In genomic region chr13:112391747-112392146, GRCh38 we compare ENCODE assay signal across 21 cellular contexts. TPM values are rescaled to one million over a fixed set of nuclear protein-coding genes. Genes with fewer than 3 reads are reported as not detected.
DNase-seq lines count a peak whose midpoint lies in the region; ATAC-seq and TF ChIP-seq lines count a peak whose summit lies in the region.
"Had no signal": no experiment of that assay in that cellular context is flagged by ENCODE, and none has a peak within 500 bp of the region (broad histone marks: within the 10 kb centered on the region; RNA-seq: fewer than 3 reads in every experiment).

No MANE protein-coding gene starts in this region.

- H3K4me1 ChIP-seq in NT2/D1 (ENCODE audit: insufficient read depth, insufficient read length) (peaks cover 5% of the 10 kb centered on the region), esophagus muscularis mucosa (no peaks in the 10 kb centered on the region), osteoblast (ENCODE audit: insufficient read depth, low read length) (no peaks in the 10 kb centered on the region), Karpas-422 (ENCODE audit: low read length) (peaks cover 20% of the 10 kb centered on the region)
- H3K4me1 ChIP-seq: BLaER1, Caco-2 had no signal

- WGBS in esophagus muscularis mucosa: 75% methylated on average over 8 of the region's 8 CpGs

- no peaks in the 10 kb centered on the region for H3K9me2 ChIP-seq in Karpas-422 (replicated peaks; ENCODE audit: insufficient read depth, low read length)

- H2AFZ ChIP-seq in osteoblast (ENCODE audit: low read length) (no peak overlapping the region), Karpas-422 (ENCODE audit: low read length) (no peak overlapping the region)
- H2AFZ ChIP-seq: GM23338 had no signal

- H4K20me1 ChIP-seq in osteoblast (ENCODE audit: insufficient read depth, low read length) (no peaks in the 10 kb centered on the region), Karpas-422 (ENCODE audit: insufficient read depth, low read depth, low read length) (no peaks in the 10 kb centered on the region)
- H4K20me1 ChIP-seq: BLaER1 had no signal

- H3K4me3 ChIP-seq in NT2/D1 (ENCODE audit: insufficient read length, low read depth) (no peak overlapping the region), esophagus muscularis mucosa (no peak overlapping the region), osteoblast (ENCODE audit: insufficient read depth, low read length) (no peak overlapping the region), Karpas-422 (ENCODE audit: low read length) (no peak overlapping the region)
- H3K4me3 ChIP-seq: BLaER1, GM23338 had no signal

- no peak for TF ChIP-seq CTCF in esophagus muscularis mucosa (IDR thresholded peaks at IDR 0.05)
- no peak for TF ChIP-seq CTCF in osteoblast (IDR thresholded peaks at IDR 0.05; ENCODE audit: extremely low read depth, low read depth, low read length)

- no peak overlapping the region for H3K4me2 ChIP-seq in osteoblast (ENCODE audit: insufficient read depth, low read length)
- H3K4me2 ChIP-seq in Karpas-422 (ENCODE audit: low read depth, low read length, poor library complexity, severe bottlenecking): no peak overlapping the region
- H3K4me2 ChIP-seq: BLaER1, GM23338 had no signal

- DNase-seq in ELF-1 (ENCODE audit: low read depth, low spot score): peak; percentile 35
- peak; percentile 15 for DNase-seq in NT2/D1 (ENCODE audit: low read depth, low spot score)
- DNase-seq in esophagus muscularis mucosa (ENCODE audit: extremely low spot score): peak; percentile 57
- peak; percentile 1 for DNase-seq in osteoblast (ENCODE audit: insufficient read length, low spot score, missing footprints)
- DNase-seq in HuH-7 (ENCODE audit: low spot score): no peak
- no peak for DNase-seq in Karpas-422
- DNase-seq in NCI-H69 (lab: John Stamatoyannopoulos, UW): no peak
- DNase-seq: Caco-2; CD4-positive, CD25-positive, alpha-beta regulatory T cell; CD8-positive, alpha-beta T cell; DMS153; DND-41; GF-D8; HCEC 1CT had no signal

- H3K36me3 ChIP-seq in NT2/D1 (ENCODE audit: insufficient read depth, insufficient read length, low read length) (no peaks in the 10 kb centered on the region), esophagus muscularis mucosa (no peaks in the 10 kb centered on the region), osteoblast (ENCODE audit: insufficient read depth, low read length) (no peaks in the 10 kb centered on the region), Karpas-422 (ENCODE audit: insufficient read depth, low read length) (no peaks in the 10 kb centered on the region)
- H3K36me3 ChIP-seq: BLaER1 had no signal

- H3K9me3 ChIP-seq in NT2/D1 (ENCODE audit: insufficient read depth, low read length): no peaks in the 10 kb centered on the region
- H3K9me3 ChIP-seq in esophagus muscularis mucosa: no peaks in the 10 kb centered on the region
- H3K9me3 ChIP-seq in osteoblast (ENCODE audit: low read depth, low read length): no peaks in the 10 kb centered on the region
- H3K9me3 ChIP-seq in Karpas-422 (ENCODE audit: low read length): no peaks in the 10 kb centered on the region
- H3K9me3 ChIP-seq: BLaER1 had no signal

- H3K9ac ChIP-seq in NT2/D1 (ENCODE audit: insufficient read length, low read depth): no peak overlapping the region
- H3K9ac ChIP-seq in Karpas-422 (ENCODE audit: low read length): no peak overlapping the region
- H3K9ac ChIP-seq: BLaER1 had no signal

- ATAC-seq in HG02981 (IDR thresholded peaks at IDR 0.05; ENCODE audit: unreplicated experiment): no peak
- ATAC-seq: CD8-positive, alpha-beta T cell; GM23338 had no signal

- TF ChIP-seq POLR2A in esophagus muscularis mucosa (IDR thresholded peaks at IDR 0.05; ENCODE audit: low read depth): no peak

- H3K79me2 ChIP-seq in osteoblast (ENCODE audit: insufficient read depth, low read length) (no peaks in the 10 kb centered on the region), Karpas-422 (ENCODE audit: low read length) (no peaks in the 10 kb centered on the region)

- intact Hi-C loops in esophagus muscularis mucosa (cut with DNase I): no loop called here

- TF ChIP-seq EP300 in esophagus muscularis mucosa (IDR thresholded peaks at IDR 0.05): no peak

- H3K27ac ChIP-seq in esophagus muscularis mucosa (replicated peaks in 1 of 4): no peak overlapping the region
- H3K27ac ChIP-seq in osteoblast (ENCODE audit: low read depth, low read length): no peak overlapping the region
- no peak overlapping the region for H3K27ac ChIP-seq in Karpas-422 (ENCODE audit: low read length)
- H3K27ac ChIP-seq: 22Rv1, BLaER1, C4-2B had no signal

- no peaks in the 10 kb centered on the region for H3K27me3 ChIP-seq in NT2/D1 (ENCODE audit: insufficient read depth, insufficient read length)
- H3K27me3 ChIP-seq in esophagus muscularis mucosa: peaks cover 0 to 5% (median 0%) of the 10 kb centered on the region in 4 donors
- no peaks in the 10 kb centered on the region for H3K27me3 ChIP-seq in osteoblast (ENCODE audit: insufficient read depth, low read length)
- no peaks in the 10 kb centered on the region for H3K27me3 ChIP-seq in Karpas-422 (ENCODE audit: low read length)
- H3K27me3 ChIP-seq: BLaER1 had no signal

RNA-seq across cellular contexts. Expression of gene SPACA7, which starts 15.6 kb away (rescaled TPM):
- not detected for total RNA-seq in esophagus muscularis mucosa
- not detected in 2 replicates for total RNA-seq in osteoblast
- total RNA-seq in Karpas-422 (2014; rRNA removed; shearing (Covaris generic); ENCODE audit: low replicate concordance): not detected in 2 replicates
- total RNA-seq: B cell; Caco-2; CD4-positive, CD25-positive, alpha-beta regulatory T cell; CD8-positive, alpha-beta T cell; G401; GM23338 had no signal

Comparison
In these comparisons a context has a peak if more than half of its experiments do, and no peak if none do; other contexts are left out.
1. DNase-seq: peak in ELF-1 (single experiment), NT2/D1 (single experiment), esophagus muscularis mucosa (single experiment) and osteoblast (single experiment); none in HuH-7 (single experiment), Karpas-422 (single experiment) and NCI-H69 (single experiment).